Comparison of ENCODE assay signal across 10 cellular contexts in the genomic region with DNA sequence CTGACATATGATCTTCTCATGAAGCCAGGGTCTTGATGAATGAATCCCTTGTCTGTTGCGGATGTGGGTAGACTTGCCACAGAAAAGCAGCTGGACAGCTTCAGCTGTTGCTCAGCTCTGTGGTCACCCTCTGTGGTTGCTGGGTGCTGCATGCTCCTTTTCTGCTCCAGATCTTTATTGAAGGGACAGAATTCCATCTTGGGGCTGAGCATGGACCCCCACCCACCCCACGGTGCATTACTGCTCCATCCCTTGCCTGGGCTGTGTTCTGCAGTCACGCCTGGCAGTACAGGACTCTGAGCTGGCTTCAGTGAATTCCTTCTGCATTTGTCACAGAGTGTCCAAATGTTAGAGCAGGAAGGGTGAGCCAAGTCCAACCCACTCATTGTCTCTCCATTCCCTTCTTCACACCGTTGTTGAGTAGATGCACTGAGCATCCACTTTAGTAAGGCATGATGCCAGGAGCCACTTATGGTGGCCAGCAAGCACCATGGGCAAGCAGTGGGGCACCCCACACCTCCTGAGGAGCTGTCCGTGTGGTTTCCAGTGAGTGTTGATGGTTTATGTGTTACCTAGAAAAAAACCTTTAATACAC. TPM values are rescaled to one million over a fixed set of nuclear protein-coding genes. Genes with fewer than 3 reads are reported as not detected.
DNase-seq lines count a peak whose midpoint lies in the region; ATAC-seq, FAIRE-seq and TF ChIP-seq lines count a peak whose summit lies in the region.
"Had no signal": no experiment of that assay in that cellular context is flagged by ENCODE, and none has a peak within 500 bp of the region (broad histone marks: within the 10 kb centered on the region; RNA-seq: fewer than 3 reads in every experiment).

No MANE protein-coding gene starts in this region.

- no peak overlapping the region for H3K27ac ChIP-seq in Peyer's patch

- no peak for TF ChIP-seq CTCF in bronchial epithelial cell (IDR thresholded peaks at IDR 0.05; ENCODE audit: insufficient read depth, low read length, severe bottlenecking)
- no peak for TF ChIP-seq CTCF in mucosa of descending colon (IDR thresholded peaks at IDR 0.05)
- TF ChIP-seq CTCF in Peyer's patch (IDR thresholded peaks at IDR 0.05): no peak

- DNase-seq in Caki2 (ENCODE audit: low read depth) (peak; percentile 85), M059J (ENCODE audit: low read depth) (peak; percentile 96), bronchial epithelial cell (ENCODE audit: low read depth) (peak; percentile 93), mucosa of descending colon (no peak), DMS153 treated with DMSO at 0.1 percent for 48 hours (lab: John Stamatoyannopoulos, UW; ENCODE audit: unreplicated experiment) (no peak), NCI-H345 treated with DMSO at 0.1 percent for 48 hours (lab: John Stamatoyannopoulos, UW; ENCODE audit: unreplicated experiment) (no peak), Peyer's patch (no peak), NCI-H1417 (lab: John Stamatoyannopoulos, UW) (no peak)
- DNase-seq: posterior cingulate gyrus had no signal

- H3K4me3 ChIP-seq in bronchial epithelial cell (ENCODE audit: low read depth, low read length) (no peak overlapping the region), mucosa of descending colon (no peak overlapping the region), Peyer's patch (no peak overlapping the region)

- ATAC-seq in mucosa of descending colon: peak; percentile 57
- ATAC-seq: T-cell had no signal

- H3K4me1 ChIP-seq in mucosa of descending colon (ENCODE audit: low read depth) (no peaks in the 10 kb centered on the region), Peyer's patch (peaks cover 0 to 11% (median 3%) of the 10 kb centered on the region in 4 donors)

- intact Hi-C loops in mucosa of descending colon (cut with DNase I, micrococcal nuclease): no loop called here

- H3K9me3 ChIP-seq in mucosa of descending colon (no peaks in the 10 kb centered on the region), Peyer's patch (no peaks in the 10 kb centered on the region)

- FAIRE-seq in bronchial epithelial cell (lab: Jason Lieb, UNC): peak; percentile 75

- H3K36me3 ChIP-seq in bronchial epithelial cell (ENCODE audit: control insufficient read depth, insufficient read depth, low read length) (no peaks in the 10 kb centered on the region), mucosa of descending colon (ENCODE audit: low read depth) (no peaks in the 10 kb centered on the region), Peyer's patch (no peaks in the 10 kb centered on the region)

- TF ChIP-seq POLR2A in Peyer's patch (IDR thresholded peaks at IDR 0.05): no peak

- in situ Hi-C loops in Caki2 (cut with HindIII; ENCODE audit: low pct_unique_long_range_greater_than_20kb, low sequenced_read_pairs): no loop called here

- H3K27me3 ChIP-seq in bronchial epithelial cell (ENCODE audit: control insufficient read depth, insufficient read depth, low read length) (no peaks in the 10 kb centered on the region), Peyer's patch (no peaks in the 10 kb centered on the region)

RNA-seq across cellular contexts. Expression of a gene that starts 14.5 kb away (rescaled TPM):
- 17.4 and 41.1 TPM in 2 replicates for total RNA-seq in Caki2 (2014; rRNA removed; shearing (Covaris generic); ENCODE audit: low replicate concordance)
- 0.49 and 1.6 TPM in 2 replicates for total RNA-seq in M059J (2014; rRNA removed; shearing (Covaris generic))
- total RNA-seq in bronchial epithelial cell (21.1 and 31.5 TPM in 2 replicates), mucosa of descending colon (10 to 100 TPM in 2 of 3 donors, 1 to 10 TPM in 1; 9.0 to 35.7 (median 16.2) TPM), Peyer's patch (10 to 100 TPM in 3 of 4 donors, 1 to 10 TPM in 1; 9.9 to 21.5 (median 15.3) TPM)

Comparison
In these comparisons a context has a peak if more than half of its experiments do, and no peak if none do; other contexts are left out.
1. DNase-seq: peak in Caki2 (single experiment), M059J (single experiment) and bronchial epithelial cell (single experiment); none in mucosa of descending colon (0 of 3), DMS153 treated with DMSO at 0.1 percent for 48 hours (single experiment), NCI-H345 treated with DMSO at 0.1 percent for 48 hours (single experiment), Peyer's patch (0 of 3) and NCI-H1417 (0 of 3).